ENCODE assay signal across 1 cellular context in genomic region chr7:48087349-48087748, GRCh38.
TF ChIP-seq lines count a peak whose summit lies in the region.

No MANE protein-coding gene starts in this region.

TF ChIP-seq in GM12878, 131 proteins besides CTCF, POLR2A, EP300 and RAD21:
- no peak for TF ChIP-seq GATAD2B (conservative IDR thresholded peaks at IDR 0.05; ENCODE audit: low read depth)
- no peak for TF ChIP-seq TCF12 (IDR thresholded peaks at IDR 0.05; ENCODE audit: low read depth, low read length)
- no peak for TF ChIP-seq ZNF622 (IDR thresholded peaks at IDR 0.05)
- TF ChIP-seq RB1 (IDR thresholded peaks at IDR 0.05; ENCODE audit: borderline replicate concordance) = no peak
- TF ChIP-seq LARP7 (IDR thresholded peaks at IDR 0.05) = no peak
- TF ChIP-seq BRCA1 (IDR thresholded peaks at IDR 0.05; ENCODE audit: low read depth, low read length) = no peak
- TF ChIP-seq BHLHE40 (IDR thresholded peaks at IDR 0.05; ENCODE audit: borderline replicate concordance in 1 of 2, low read depth in 2 of 2, low read length in 1 of 2) = peak; percentile 16 to 32; a peak in 1 of 4 replicates
- peak; percentile 74 for TF ChIP-seq CREM (IDR thresholded peaks at IDR 0.05; ENCODE audit: low read depth)
- TF ChIP-seq IKZF1 (conservative IDR thresholded peaks at IDR 0.05) = peak; percentile 23; the same call in 1 of the 2 replicates
- TF ChIP-seq IRF3 (IDR thresholded peaks at IDR 0.05) = no peak
- no peak for TF ChIP-seq ZBTB33 (IDR thresholded peaks at IDR 0.05)
- TF ChIP-seq HDGF (IDR thresholded peaks at IDR 0.05) = no peak
- TF ChIP-seq PML (IDR thresholded peaks at IDR 0.05; ENCODE audit: low read length) = no peak
- 0 out of 2 replicates have a peak, but pooled peaks have one; percentile 22 for TF ChIP-seq JUNB (IDR thresholded peaks at IDR 0.05)
- no peak for TF ChIP-seq SIX5 (IDR thresholded peaks at IDR 0.05; ENCODE audit: low read depth, low read length, severe bottlenecking)
- peak; percentile 39 to 63; a peak in 3 of 4 replicates for TF ChIP-seq IKZF2 (IDR thresholded peaks at IDR 0.05)
- TF ChIP-seq FOXM1 (IDR thresholded peaks at IDR 0.05; ENCODE audit: low read depth, low read length) = peak; percentile 20
- TF ChIP-seq EED (IDR thresholded peaks at IDR 0.05; ENCODE audit: low read depth) = 0 out of 2 replicates have a peak, but pooled peaks have one; percentile 36
- TF ChIP-seq KLF5 (IDR thresholded peaks at IDR 0.05; ENCODE audit: partially characterized antibody) = no peak
- no peak for TF ChIP-seq HDAC2 (IDR thresholded peaks at IDR 0.05)
- no peak for TF ChIP-seq SUZ12 (IDR thresholded peaks at IDR 0.05; ENCODE audit: unreplicated experiment)
- peak; percentile 71 for TF ChIP-seq ATF7 (IDR thresholded peaks at IDR 0.05; ENCODE audit: low read depth)
- TF ChIP-seq POU2F2 (IDR thresholded peaks at IDR 0.05; ENCODE audit: borderline replicate concordance, low read depth, low read length) = peak; percentile 80; the same call in 2 of the 3 replicates
- no peak for TF ChIP-seq MYC (IDR thresholded peaks at IDR 0.05; ENCODE audit: insufficient read depth, insufficient read length, insufficient replicate concordance, low read length, severe bottlenecking)
- no peak for TF ChIP-seq ZBTB40 (IDR thresholded peaks at IDR 0.05; ENCODE audit: borderline replicate concordance)
- TF ChIP-seq USF2 (IDR thresholded peaks at IDR 0.05; ENCODE audit: borderline replicate concordance, low read depth, low read length) = no peak
- TF ChIP-seq ETV6 (conservative IDR thresholded peaks at IDR 0.05 in 1 of 2, IDR thresholded peaks at IDR 0.05 in 1 of 2; ENCODE audit: borderline replicate concordance in 1 of 2, low read depth in 1 of 2) = peak in 1 of 2 experiments; percentile 59; a peak in 2 of 4 replicates
- TF ChIP-seq ZBTB11 (CRISPR knock-in tag; IDR thresholded peaks at IDR 0.05) = no peak
- TF ChIP-seq TBL1XR1 (IDR thresholded peaks at IDR 0.05; ENCODE audit: low read depth, low read length) = no peak
- TF ChIP-seq CREB1 (IDR thresholded peaks at IDR 0.05; ENCODE audit: low read depth) = peak; percentile 76
- TF ChIP-seq NR2C2 (IDR thresholded peaks at IDR 0.05; ENCODE audit: borderline replicate concordance, control insufficient read depth, insufficient read length, low read depth) = no peak
- TF ChIP-seq SRF (IDR thresholded peaks at IDR 0.05; ENCODE audit: low read depth in 2 of 2, low read length in 2 of 2) = no peak
- no peak for TF ChIP-seq ATF3 (IDR thresholded peaks at IDR 0.05; ENCODE audit: borderline replicate concordance, extremely low read depth, low read depth, low read length)
- TF ChIP-seq POLR2AphosphoS2 (IDR thresholded peaks at IDR 0.05; ENCODE audit: low read depth, low read length) = no peak
- peak; percentile 26; the same call in 1 of the 2 replicates for TF ChIP-seq RUNX3 (IDR thresholded peaks at IDR 0.05; ENCODE audit: low read length)
- 0 out of 3 replicates have a peak, but pooled peaks of 1 of the 2 experiments have one; percentile 15 for TF ChIP-seq EGR1 (IDR thresholded peaks at IDR 0.05; ENCODE audit: borderline replicate concordance in 1 of 2, low read depth in 2 of 2, low read length in 2 of 2)
- TF ChIP-seq IRF4 (IDR thresholded peaks at IDR 0.05; ENCODE audit: low read depth, low read length) = 0 out of 2 replicates have a peak, but pooled peaks have one; percentile 15
- TF ChIP-seq SKIL (IDR thresholded peaks at IDR 0.05; ENCODE audit: low read depth, poor library complexity, severe bottlenecking) = peak; percentile 42
- no peak for TF ChIP-seq PAX5 (IDR thresholded peaks at IDR 0.05; ENCODE audit: borderline replicate concordance, low read depth, low read length)
- no peak for TF ChIP-seq ZZZ3 (IDR thresholded peaks at IDR 0.05; ENCODE audit: control insufficient read depth, insufficient read length, low read depth)
- peak; percentile 24 for TF ChIP-seq MEF2B (IDR thresholded peaks at IDR 0.05; ENCODE audit: partially characterized antibody, poor library complexity, severe bottlenecking)
- TF ChIP-seq DPF2 (IDR thresholded peaks at IDR 0.05) = 0 out of 2 replicates have a peak, but pooled peaks have one; percentile 12
- peak; percentile 43; the same call in 1 of the 2 replicates for TF ChIP-seq GABPA (IDR thresholded peaks at IDR 0.05; ENCODE audit: low read depth)
- TF ChIP-seq BACH1 (IDR thresholded peaks at IDR 0.05; ENCODE audit: borderline replicate concordance) = peak; percentile 72; the same call in 1 of the 2 replicates
- TF ChIP-seq TAF1 (IDR thresholded peaks at IDR 0.05; ENCODE audit: borderline replicate concordance, low read depth, low read length) = peak; percentile 56; the same call in 1 of the 2 replicates
- TF ChIP-seq RELB (IDR thresholded peaks at IDR 0.05; ENCODE audit: low read depth) = 0 out of 2 replicates have a peak, but pooled peaks have one; percentile 33
- peak; percentile 53; the same call in 1 of the 2 replicates for TF ChIP-seq MTA2 (IDR thresholded peaks at IDR 0.05; ENCODE audit: low read depth)
- no peak for TF ChIP-seq ZBED1 (IDR thresholded peaks at IDR 0.05; ENCODE audit: borderline replicate concordance)
